ENCODE assay signal across 9 cellular contexts in genomic region chr4:137610960-137611359, GRCh38.
A peak's percentile ranks its signal among the peaks of the same experiment; 100 is the strongest.
DNase-seq lines count a peak whose midpoint lies in the region; ATAC-seq and TF ChIP-seq lines count a peak whose summit lies in the region.
"Had no signal": no experiment of that assay in that cellular context is flagged by ENCODE, and none has a peak within 500 bp of the region (broad histone marks: within the 10 kb centered on the region; RNA-seq: fewer than 3 reads in every experiment).

No MANE protein-coding gene starts in this region.

- DNase-seq in EH (ENCODE audit: low read depth) (peak; percentile 34), amniotic epithelial cell (ENCODE audit: low read depth) (peak; percentile 11), myocyte (ENCODE audit: low read depth) (peak; percentile 18), colonic mucosa (no peak), superior temporal gyrus (ENCODE audit: extremely low spot score) (no peak)
- no peak for DNase-seq in effector CD8-positive, alpha-beta T cell (lab: John Stamatoyannopoulos, UW)
- DNase-seq: activated CD4-positive, alpha-beta memory T cell treated with anti-CD3 and anti-CD28 coated beads, Interleukin-2, amount 10 ng/mL, durations not matched to agents 7 days and 5 days had no signal

- no peaks in the 10 kb centered on the region for H3K36me3 ChIP-seq in colonic mucosa

- H3K27ac ChIP-seq in colonic mucosa, result no peak overlapping the region

- H3K9ac ChIP-seq in colonic mucosa (ENCODE audit: low read depth in 2 of 2, low read length in 2 of 2), result no peak overlapping the region

- ATAC-seq in HG03342 (IDR thresholded peaks at IDR 0.05; ENCODE audit: unreplicated experiment), result peak; percentile 70
- no peak for ATAC-seq in GM21381 (IDR thresholded peaks at IDR 0.05; ENCODE audit: unreplicated experiment)

- H3K4me3 ChIP-seq in colonic mucosa, result no peak overlapping the region

- no peaks in the 10 kb centered on the region for H3K27me3 ChIP-seq in colonic mucosa

- H3K4me1 ChIP-seq in colonic mucosa, result no peaks in the 10 kb centered on the region

- intact Hi-C loops in colonic mucosa (cut with DNase I), result no loop called here

- TF ChIP-seq CTCF in colonic mucosa (IDR thresholded peaks at IDR 0.05), result no peak

- no peaks in the 10 kb centered on the region for H3K9me3 ChIP-seq in colonic mucosa

Comparison
In these comparisons a context has a peak if more than half of its experiments do, and no peak if none do; other contexts are left out.
1. DNase-seq: peak in EH (single experiment), amniotic epithelial cell (single experiment) and myocyte (single experiment); none in colonic mucosa (single experiment), superior temporal gyrus (single experiment) and effector CD8-positive, alpha-beta T cell (single experiment).